ENCODE assay signal across 8 cellular contexts in genomic region chr14:79279645-79280399, GRCh38.
DNase-seq lines count a peak whose midpoint lies in the region; ATAC-seq, FAIRE-seq and TF ChIP-seq lines count a peak whose summit lies in the region.

No MANE protein-coding gene starts in this region.

- H3K9me3 ChIP-seq in psoas muscle = no peaks in the 10 kb centered on the region

- no peak for TF ChIP-seq CTCF in psoas muscle (IDR thresholded peaks at IDR 0.05)

- H3K4me1 ChIP-seq in psoas muscle = no peaks in the 10 kb centered on the region

- no peak overlapping the region for H3K27ac ChIP-seq in psoas muscle

- intact Hi-C loops in head of caudate nucleus (cut with DNase I) = no loop called here
- intact Hi-C loops in psoas muscle (cut with DNase I) = loop anchor here in 1 of 2 donors (5.0 kb wide), 1 partner anchor 137 kb away; no protein-coding TSS in a partner anchor

- H3K4me3 ChIP-seq in psoas muscle = peak overlapping the region; percentile 69

- FAIRE-seq in RCC 7860 (lab: Jason Lieb, UNC) = no peak

- 1 to 3% (median 1%) methylated on average over 34 of the region's 34 CpGs for WGBS in psoas muscle, 3 donors

- H3K36me3 ChIP-seq in psoas muscle (ENCODE audit: insufficient read depth in 1 of 2, low read depth in 1 of 2) = no peaks in the 10 kb centered on the region

- peaks cover 6 to 42% (median 8%) of the 10 kb centered on the region in 3 donors for H3K27me3 ChIP-seq in psoas muscle (ENCODE audit: insufficient read depth in 3 of 3, low read length in 2 of 3)

- ATAC-seq in psoas muscle (no peak), GM18502 (IDR thresholded peaks at IDR 0.05; ENCODE audit: poor library complexity, unreplicated experiment) (no peak), GM19467 (IDR thresholded peaks at IDR 0.05; ENCODE audit: unreplicated experiment) (no peak), GM18511 (IDR thresholded peaks at IDR 0.05; ENCODE audit: unreplicated experiment) (no peak)

- DNase-seq in EH (ENCODE audit: low read depth) (peak; percentile 32), RCC 7860 (ENCODE audit: low spot score) (peak; percentile 5), head of caudate nucleus (peak in 40 of 42 donors; percentile 14 to 76 (median 43)), psoas muscle (no peak), amniotic stem cell (lab: John Stamatoyannopoulos, UW) (no peak)

Comparison
In these comparisons a context has a peak if more than half of its experiments do, and no peak if none do; other contexts are left out.
1. DNase-seq: peak in EH (single experiment), RCC 7860 (single experiment) and head of caudate nucleus (40 of 42); none in psoas muscle (0 of 2) and amniotic stem cell (single experiment).